ENCODE assay signal across 8 cellular contexts in the genomic region with DNA sequence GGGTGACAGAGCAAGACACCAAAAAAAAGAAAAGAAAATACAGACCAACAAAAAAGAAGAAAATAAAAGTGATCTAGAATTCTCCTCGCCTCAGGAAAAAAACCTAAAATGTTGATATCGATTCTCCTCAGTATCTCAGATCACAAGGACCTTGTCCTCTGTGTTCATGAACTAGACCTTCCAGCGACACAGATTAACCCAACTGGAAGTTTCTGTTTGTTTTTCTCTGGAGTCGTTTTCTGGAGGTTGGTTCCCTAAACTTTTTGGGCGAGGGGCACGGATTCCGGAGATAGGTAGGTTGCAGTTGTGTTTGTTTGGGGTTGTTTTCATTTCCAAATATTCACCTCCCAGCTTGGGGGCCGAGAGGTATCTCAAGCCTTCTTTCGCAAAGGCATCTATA. TPM values are rescaled to one million over a fixed set of nuclear protein-coding genes. Genes with fewer than 3 reads are reported as not detected.
A peak's percentile ranks its signal among the peaks of the same experiment; 100 is the strongest.
DNase-seq lines count a peak whose midpoint lies in the region; ATAC-seq and TF ChIP-seq lines count a peak whose summit lies in the region.

No MANE protein-coding gene starts in this region.

- ATAC-seq in HG02970 (IDR thresholded peaks at IDR 0.05; ENCODE audit: low FRiP score, unreplicated experiment), result no peak

- H3K27me3 Mint-ChIP-seq in nephron (ENCODE audit: low read depth), result no peaks in the 10 kb centered on the region

- peaks cover 16% of the 10 kb centered on the region for H3K36me3 Mint-ChIP-seq in nephron (ENCODE audit: low read depth)

- H3K4me3 Mint-ChIP-seq in nephron, result peak overlapping the region; percentile 92 to 94 (median 93)

- peaks cover 10% of the 10 kb centered on the region for H3K4me1 ChIP-seq in HUES48 (ENCODE audit: control insufficient read depth, insufficient read depth, low read length)
- peaks cover 10% of the 10 kb centered on the region for H3K4me1 ChIP-seq in colonic mucosa

- H3K27me3 ChIP-seq in HUES48 (ENCODE audit: control insufficient read depth, insufficient read depth, low read length) (no peaks in the 10 kb centered on the region), colonic mucosa (no peaks in the 10 kb centered on the region)

- TF ChIP-seq CTCF in colonic mucosa (IDR thresholded peaks at IDR 0.05) (no peak), nephron (IDR thresholded peaks at IDR 0.05; ENCODE audit: unreplicated experiment in 3 of 3) (no peak)

- peak overlapping the region in 2 of 3 experiments; percentile 54 to 72 for H3K27ac Mint-ChIP-seq in nephron

- H3K9ac ChIP-seq in HUES48 (ENCODE audit: low read depth, low read length), result no peak overlapping the region
- peak overlapping the region in 1 of 2 donors; percentile 86 for H3K9ac ChIP-seq in colonic mucosa (ENCODE audit: low read depth in 2 of 2, low read length in 2 of 2)

- intact Hi-C loops in colonic mucosa (cut with DNase I), result no loop called here

- H3K4me3 ChIP-seq in HUES48 (ENCODE audit: low read depth, low read length), result peak overlapping the region; percentile 86
- peak overlapping the region; percentile 92 for H3K4me3 ChIP-seq in colonic mucosa

- H3K36me3 ChIP-seq in HUES48 (ENCODE audit: control insufficient read depth, insufficient read depth, low read length) (peaks cover 31% of the 10 kb centered on the region), colonic mucosa (no peaks in the 10 kb centered on the region)

- H3K4me1 Mint-ChIP-seq in nephron, result peaks cover 12% of the 10 kb centered on the region

- DNase-seq in AG08395 (ENCODE audit: low spot score) (peak; percentile 6), colonic mucosa (no peak), HCEC 1CT (no peak), globus pallidus (ENCODE audit: low spot score) (no peak), amniotic stem cell (lab: John Stamatoyannopoulos, UW) (no peak)

- H3K9me3 Mint-ChIP-seq in nephron, result no peaks in the 10 kb centered on the region

- no peaks in the 10 kb centered on the region for H3K9me3 ChIP-seq in HUES48 (ENCODE audit: control insufficient read depth, insufficient read depth, low read length)
- H3K9me3 ChIP-seq in colonic mucosa, result no peaks in the 10 kb centered on the region

- H3K27ac ChIP-seq in HUES48 (ENCODE audit: low read depth, low read length) (no peak overlapping the region), colonic mucosa (no peak overlapping the region)

RNA-seq across cellular contexts. Expression of gene RFC5, which starts 0.6 kb away (rescaled TPM):
- total RNA-seq in colonic mucosa, result 10 to 100 TPM in 1 of 2 donors, 1 to 10 TPM in 1; 9.4 to 36.0 TPM

RNA-seq across cellular contexts. Expression of gene WSB2, which starts 45.0 kb away (rescaled TPM):
- 100 to 1,000 TPM in 1 of 2 donors, 10 to 100 TPM in 1; 99.1 to 120 TPM for total RNA-seq in colonic mucosa

RNA-seq across cellular contexts. Expression of gene KSR2, which starts 47.2 kb away (rescaled TPM):
- 1 to 10 TPM; 1.2 to 1.3 TPM for total RNA-seq in colonic mucosa
